ENCODE assay signal across 14 cellular contexts in the genomic region with DNA sequence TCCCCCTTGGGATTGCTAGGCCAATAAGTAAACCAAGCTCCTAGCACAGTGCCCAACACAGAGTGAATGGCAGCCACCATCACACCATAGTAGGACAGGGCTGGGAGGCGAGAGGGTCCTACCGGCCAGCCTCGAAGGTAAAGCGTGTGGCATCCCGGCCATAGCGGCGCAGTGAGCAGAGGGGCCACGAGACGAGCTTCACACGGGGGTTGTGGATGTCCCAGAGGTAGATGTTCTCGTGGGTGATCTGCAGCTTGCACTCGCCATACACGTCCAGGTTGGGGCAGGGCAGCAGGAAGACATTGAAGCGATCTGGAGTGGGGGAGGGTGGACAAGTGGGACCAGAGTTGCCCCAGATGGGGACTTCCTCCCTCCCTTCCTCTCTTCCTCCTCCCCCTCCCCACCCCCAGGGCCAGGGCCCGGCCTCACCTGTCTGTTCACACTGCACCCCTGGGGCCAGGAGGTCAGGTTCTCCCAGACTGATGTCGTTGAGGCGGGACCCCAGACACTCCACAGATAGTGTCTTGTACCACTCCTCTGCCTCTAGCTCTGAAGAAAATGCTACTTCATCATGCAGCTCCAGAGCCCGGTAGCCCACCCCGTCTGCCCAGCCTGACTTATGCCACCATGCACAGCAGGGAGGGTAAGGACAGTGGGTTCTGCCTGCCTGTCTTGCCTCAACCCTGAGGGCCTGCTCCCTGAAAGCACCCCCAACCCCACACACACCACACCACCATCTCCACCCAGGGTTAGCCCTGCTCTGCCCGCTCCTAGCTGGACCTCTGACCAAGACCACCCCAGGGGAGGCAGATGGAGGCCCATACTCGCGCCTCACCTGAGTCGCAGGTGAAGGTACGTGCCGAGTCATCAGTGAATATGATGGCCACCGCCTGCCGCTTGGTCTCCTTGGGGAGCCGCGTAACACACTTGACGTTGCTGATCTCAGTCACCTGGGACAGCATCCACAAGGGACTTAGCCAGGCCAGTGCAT. TPM values are rescaled to one million over a fixed set of nuclear protein-coding genes. Genes with fewer than 3 reads are reported as not detected.
DNase-seq lines count a peak whose midpoint lies in the region; ATAC-seq and TF ChIP-seq lines count a peak whose summit lies in the region.
"Had no signal": no experiment of that assay in that cellular context is flagged by ENCODE, and none has a peak within 500 bp of the region (broad histone marks: within the 10 kb centered on the region; RNA-seq: fewer than 3 reads in every experiment).

No MANE protein-coding gene starts in this region.

- peak overlapping the region; percentile 44 for H3K27ac Mint-ChIP-seq in stimulated activated memory B cell treated with anti-CD40 and anti-IgM and Interleukin-4, amounts not matched to agents 10 μg/mL and 1 μg/mL and 100 μg/mL, for 72 hours
- H3K27ac Mint-ChIP-seq: nephron had no signal

- H3K79me2 ChIP-seq in Karpas-422 (ENCODE audit: low read length) (no peaks in the 10 kb centered on the region), hepatocyte (peaks cover 38% of the 10 kb centered on the region)

- H3K27me3 Mint-ChIP-seq in stimulated activated memory B cell treated with anti-CD40 and anti-IgM and Interleukin-4, amounts not matched to agents 10 μg/mL and 1 μg/mL and 100 μg/mL, for 72 hours, result no peaks in the 10 kb centered on the region

- H3K4me2 ChIP-seq in Karpas-422 (ENCODE audit: low read depth, low read length, poor library complexity, severe bottlenecking), result peak overlapping the region; percentile 64
- H3K4me2 ChIP-seq in hepatocyte, result no peak overlapping the region

- H2AFZ ChIP-seq in Karpas-422 (ENCODE audit: low read length) (no peak overlapping the region), hepatocyte (no peak overlapping the region)

- H3K9me3 Mint-ChIP-seq in stimulated activated memory B cell treated with anti-CD40 and anti-IgM and Interleukin-4, amounts not matched to agents 10 μg/mL and 1 μg/mL and 100 μg/mL, for 72 hours, result no peaks in the 10 kb centered on the region
- H3K9me3 Mint-ChIP-seq: nephron had no signal

- peaks cover 16% of the 10 kb centered on the region for H3K36me3 Mint-ChIP-seq in stimulated activated memory B cell treated with anti-CD40 and anti-IgM and Interleukin-4, amounts not matched to agents 10 μg/mL and 1 μg/mL and 100 μg/mL, for 72 hours

- H3K4me1 ChIP-seq in Karpas-422 (ENCODE audit: low read length) (peaks cover 16% of the 10 kb centered on the region), hepatocyte (ENCODE audit: insufficient read depth) (peaks cover 64% of the 10 kb centered on the region)

- DNase-seq in cardiac septum (ENCODE audit: low spot score), result peak; percentile 55
- DNase-seq in Right ventricle myocardium inferior (ENCODE audit: missing footprints), result no peak
- DNase-seq in Karpas-422, result peak; percentile 66
- no peak for DNase-seq in hepatocyte (ENCODE audit: low spot score)
- no peak for DNase-seq in NCI-H1930 (lab: John Stamatoyannopoulos, UW)
- DNase-seq in mucosa of gallbladder (ENCODE audit: low spot score), result no peak
- DNase-seq in NCI-H2081 treated with DMSO at 0.1 percent for 48 hours (lab: John Stamatoyannopoulos, UW), result no peak
- DNase-seq: amniotic stem cell, heart left ventricle, SHP77 treated with DMSO at 0.1 percent for 48 hours had no signal

- 91% methylated on average over 29 of the region's 30 CpGs for WGBS in hepatocyte (ENCODE audit: low lambda C conversion rate, missing lambda C conversion rate)

- H3K4me1 Mint-ChIP-seq in stimulated activated memory B cell treated with anti-CD40 and anti-IgM and Interleukin-4, amounts not matched to agents 10 μg/mL and 1 μg/mL and 100 μg/mL, for 72 hours, result peaks cover 46% of the 10 kb centered on the region

- H3K36me3 ChIP-seq in Karpas-422 (ENCODE audit: insufficient read depth, low read length) (peaks cover 8% of the 10 kb centered on the region), hepatocyte (replicated peaks; ENCODE audit: insufficient read depth, low read depth) (no peaks in the 10 kb centered on the region)

- H3K27me3 ChIP-seq in Karpas-422 (ENCODE audit: low read length) (no peaks in the 10 kb centered on the region), hepatocyte (no peaks in the 10 kb centered on the region)

- H3K4me3 ChIP-seq in Karpas-422 (ENCODE audit: low read length), result peak overlapping the region; percentile 56; the same call in 1 of the 2 replicates
- H3K4me3 ChIP-seq in hepatocyte, result no peak overlapping the region
- H3K4me3 ChIP-seq: heart left ventricle, left lung, thoracic aorta had no signal

- no peak for ATAC-seq in Right ventricle myocardium inferior
- no peak for ATAC-seq in stimulated activated memory B cell treated with anti-CD40 and anti-IgM and Interleukin-4, amounts not matched to agents 10 μg/mL and 1 μg/mL and 100 μg/mL, for 72 hours

- H3K4me3 Mint-ChIP-seq in stimulated activated memory B cell treated with anti-CD40 and anti-IgM and Interleukin-4, amounts not matched to agents 10 μg/mL and 1 μg/mL and 100 μg/mL, for 72 hours, result no peak overlapping the region
- H3K4me3 Mint-ChIP-seq: nephron had no signal

- H3K9me2 ChIP-seq in Karpas-422 (replicated peaks; ENCODE audit: insufficient read depth, low read length), result no peaks in the 10 kb centered on the region
- H3K9me2 ChIP-seq in hepatocyte (replicated peaks; ENCODE audit: insufficient read depth), result no peaks in the 10 kb centered on the region

- TF ChIP-seq CTCF in hepatocyte (IDR thresholded peaks at IDR 0.05; ENCODE audit: poor library complexity), result no peak

- H3K27ac ChIP-seq in Karpas-422 (ENCODE audit: low read length) (no peak overlapping the region), hepatocyte (peak overlapping the region; percentile 27)
- H3K27ac ChIP-seq: left lung had no signal

- intact Hi-C loops in cardiac septum (cut with DNase I) (loop anchor here (5.0 kb wide), 1 partner anchor 42 kb away; no protein-coding TSS in a partner anchor), Right ventricle myocardium inferior (cut with DNase I) (loop anchor here (5.0 kb wide), 1 partner anchor 42 kb away; no protein-coding TSS in a partner anchor)

- H3K9me3 ChIP-seq in Karpas-422 (ENCODE audit: low read length), result no peaks in the 10 kb centered on the region
- H3K9me3 ChIP-seq in hepatocyte (ENCODE audit: low read depth), result no peaks in the 10 kb centered on the region
- H3K9me3 ChIP-seq: heart left ventricle, left lung, thoracic aorta had no signal

- H4K20me1 ChIP-seq in Karpas-422 (ENCODE audit: insufficient read depth, low read depth, low read length), result no peaks in the 10 kb centered on the region
- peaks cover 26% of the 10 kb centered on the region for H4K20me1 ChIP-seq in hepatocyte (ENCODE audit: insufficient read depth, poor library complexity, severe bottlenecking)

- peak overlapping the region; percentile 61; the same call in 1 of the 2 replicates for H3K9ac ChIP-seq in Karpas-422 (ENCODE audit: low read length)

RNA-seq across cellular contexts. Expression of a gene that starts 11.3 kb away (rescaled TPM):
- total RNA-seq in cardiac septum, result 11.5 TPM
- 8.4 TPM for total RNA-seq in Right ventricle myocardium inferior
- 3.2 and 3.4 TPM in 2 replicates for total RNA-seq in Karpas-422 (2014; rRNA removed; shearing (Covaris generic); ENCODE audit: low replicate concordance)
- 112 and 122 TPM in 2 replicates for total RNA-seq in hepatocyte
- polyA plus RNA-seq in hepatocyte, result 96.3 and 106 TPM in 2 replicates
- 123 TPM for total RNA-seq in mucosa of gallbladder

RNA-seq across cellular contexts. Expression of a gene that starts 12.5 kb away (rescaled TPM):
- total RNA-seq in cardiac septum, result 46.9 TPM
- 37.1 TPM for total RNA-seq in Right ventricle myocardium inferior
- total RNA-seq in Karpas-422 (2014; rRNA removed; shearing (Covaris generic); ENCODE audit: low replicate concordance), result 75.5 and 87.6 TPM in 2 replicates
- 92.5 and 101 TPM in 2 replicates for total RNA-seq in hepatocyte
- 49.0 and 56.6 TPM in 2 replicates for polyA plus RNA-seq in hepatocyte
- total RNA-seq in mucosa of gallbladder, result 65.7 TPM

RNA-seq across cellular contexts. Expression of a gene that starts 27.7 kb away (rescaled TPM):
- total RNA-seq in cardiac septum (156 TPM), Right ventricle myocardium inferior (215 TPM), hepatocyte (57.1 and 61.9 TPM in 2 replicates), mucosa of gallbladder (79.8 TPM)
- total RNA-seq in Karpas-422 (2014; rRNA removed; shearing (Covaris generic); ENCODE audit: low replicate concordance), result 39.5 and 46.9 TPM in 2 replicates
- 63.2 and 81.5 TPM in 2 replicates for polyA plus RNA-seq in hepatocyte

RNA-seq across cellular contexts. Expression of a gene that starts 27.8 kb away (rescaled TPM):
- total RNA-seq in cardiac septum, result 60.1 TPM
- total RNA-seq in Right ventricle myocardium inferior, result 43.7 TPM
- 37.7 and 70.6 TPM in 2 replicates for total RNA-seq in Karpas-422 (2014; rRNA removed; shearing (Covaris generic); ENCODE audit: low replicate concordance)
- total RNA-seq in hepatocyte, result 53.1 and 54.2 TPM in 2 replicates
- 53.7 and 56.1 TPM in 2 replicates for polyA plus RNA-seq in hepatocyte
- 45.4 TPM for total RNA-seq in mucosa of gallbladder

Comparison
In these comparisons a context has a peak if more than half of its experiments do, and no peak if none do; other contexts are left out.
1. DNase-seq: peak in cardiac septum (single experiment) and Karpas-422 (single experiment); none in Right ventricle myocardium inferior (single experiment), hepatocyte (single experiment), NCI-H1930 (0 of 2), mucosa of gallbladder (single experiment) and NCI-H2081 treated with DMSO at 0.1 percent for 48 hours (single experiment).